Comparison of ENCODE assay signal across 9 cellular contexts in genomic region chr7:106767498-106768323, GRCh38.
DNase-seq lines count a peak whose midpoint lies in the region; ATAC-seq and TF ChIP-seq lines count a peak whose summit lies in the region.
"Had no signal": no experiment of that assay in that cellular context is flagged by ENCODE, and none has a peak within 500 bp of the region (broad histone marks: within the 10 kb centered on the region; RNA-seq: fewer than 3 reads in every experiment).

No MANE protein-coding gene starts in this region.

- peak; percentile 25 for DNase-seq in activated CD4-positive, alpha-beta T cell treated with anti-CD3 and anti-CD28 coated beads for 36 hours
- no peak for DNase-seq in activated CD4-positive, alpha-beta T cell treated with anti-CD3 and anti-CD28 coated beads, Interleukin-2, amount 50 U/mL, for 4 hours
- DNase-seq in T-helper 17 cell (no peak), endothelial cell (ENCODE audit: low spot score) (no peak), D341Med (ENCODE audit: low spot score) (no peak)

- no peaks in the 10 kb centered on the region for H3K9me3 Mint-ChIP-seq in activated CD4-positive, alpha-beta T cell treated with anti-CD3 and anti-CD28 coated beads for 36 hours (ENCODE audit: low read depth)
- no peaks in the 10 kb centered on the region for H3K9me3 Mint-ChIP-seq in endothelial cell (ENCODE audit: unreplicated experiment)

- no peak for TF ChIP-seq CTCF in endothelial cell (IDR thresholded peaks at IDR 0.05; ENCODE audit: unreplicated experiment)

- H3K4me3 Mint-ChIP-seq in activated CD4-positive, alpha-beta T cell treated with anti-CD3 and anti-CD28 coated beads for 36 hours: peak overlapping the region; percentile 44
- H3K4me3 Mint-ChIP-seq in T-helper 17 cell (peak overlapping the region; percentile 82), endothelial cell (ENCODE audit: unreplicated experiment) (no peak overlapping the region)

- H3K4me1 ChIP-seq in muscle layer of duodenum (ENCODE audit: control insufficient read depth in 1 of 2, insufficient read depth in 2 of 2, low read length in 2 of 2): peaks cover 0 to 6% of the 10 kb centered on the region in 2 donors

- POLR2A ChIA-PET in activated CD4-positive, alpha-beta T cell treated with anti-CD3 and anti-CD28 coated beads for 36 hours (lab: Charles Lee): interaction anchor here (0.7 to 1.0 kb wide), 3 partner anchors 107 to 401 kb away, joined by 3 read pairs; partner anchors contain the start of genes CCDC71L and HBP1

- H3K27ac Mint-ChIP-seq in activated CD4-positive, alpha-beta T cell treated with anti-CD3 and anti-CD28 coated beads for 36 hours: peak overlapping the region; percentile 77
- peak overlapping the region; percentile 87 for H3K27ac Mint-ChIP-seq in T-helper 17 cell
- no peak overlapping the region for H3K27ac Mint-ChIP-seq in endothelial cell (ENCODE audit: unreplicated experiment)

- H3K27me3 ChIP-seq in muscle layer of duodenum (ENCODE audit: low read depth, low read length): no peaks in the 10 kb centered on the region

- H3K27ac ChIP-seq in muscle layer of duodenum (ENCODE audit: low read length): peak overlapping the region; percentile 71
- H3K27ac ChIP-seq: C4-2B had no signal

- no peaks in the 10 kb centered on the region for H3K27me3 Mint-ChIP-seq in activated CD4-positive, alpha-beta T cell treated with anti-CD3 and anti-CD28 coated beads for 36 hours
- H3K27me3 Mint-ChIP-seq in T-helper 17 cell (no peaks in the 10 kb centered on the region), endothelial cell (ENCODE audit: unreplicated experiment) (no peaks in the 10 kb centered on the region)

- no peaks in the 10 kb centered on the region for H3K36me3 Mint-ChIP-seq in activated CD4-positive, alpha-beta T cell treated with anti-CD3 and anti-CD28 coated beads for 36 hours (ENCODE audit: low read depth)
- H3K36me3 Mint-ChIP-seq in T-helper 17 cell (ENCODE audit: low read depth) (peaks cover 2% of the 10 kb centered on the region), endothelial cell (ENCODE audit: low read depth, unreplicated experiment) (no peaks in the 10 kb centered on the region)

- CTCF ChIA-PET in activated CD4-positive, alpha-beta T cell treated with anti-CD3 and anti-CD28 coated beads for 36 hours (lab: Charles Lee): interaction anchor here (0.7 to 2.4 kb wide), 8 partner anchors 26 to 601 kb away, joined by 3 to 6 read pairs (median 3); no protein-coding TSS in a partner anchor

- peaks cover 51% of the 10 kb centered on the region for H3K4me1 Mint-ChIP-seq in activated CD4-positive, alpha-beta T cell treated with anti-CD3 and anti-CD28 coated beads for 36 hours
- H3K4me1 Mint-ChIP-seq in T-helper 17 cell: peaks cover 26% of the 10 kb centered on the region
- H3K4me1 Mint-ChIP-seq in endothelial cell (ENCODE audit: unreplicated experiment): no peaks in the 10 kb centered on the region

- no peaks in the 10 kb centered on the region for H3K36me3 ChIP-seq in muscle layer of duodenum (ENCODE audit: control insufficient read depth in 1 of 2, insufficient read depth in 2 of 2, low read length in 2 of 2)

- no peaks in the 10 kb centered on the region for H3K9me3 ChIP-seq in T-helper 17 cell (ENCODE audit: control insufficient read depth, low read length, poor library complexity, severe bottlenecking)
- no peaks in the 10 kb centered on the region for H3K9me3 ChIP-seq in muscle layer of duodenum (ENCODE audit: control insufficient read depth in 1 of 2, low read length in 2 of 2)

- peak overlapping the region in 1 of 2 donors; percentile 2 for H3K4me3 ChIP-seq in muscle layer of duodenum (ENCODE audit: low read depth in 1 of 2, low read length in 2 of 2)

- ATAC-seq in activated CD4-positive, alpha-beta T cell treated with anti-CD3 and anti-CD28 coated beads for 36 hours: peak; percentile 37
- ATAC-seq in HG02885 (IDR thresholded peaks at IDR 0.05; ENCODE audit: poor library complexity, unreplicated experiment): peak; percentile 68
- peak; percentile 73 for ATAC-seq in T-helper 17 cell
- ATAC-seq in GM19324 (IDR thresholded peaks at IDR 0.05; ENCODE audit: low FRiP score, unreplicated experiment): no peak

- intact Hi-C loops in activated CD4-positive, alpha-beta T cell treated with anti-CD3 and anti-CD28 coated beads for 36 hours (cut with DNase I, micrococcal nuclease): no loop called here
